8 cellular contexts compared by ENCODE assay signal in the genomic region with DNA sequence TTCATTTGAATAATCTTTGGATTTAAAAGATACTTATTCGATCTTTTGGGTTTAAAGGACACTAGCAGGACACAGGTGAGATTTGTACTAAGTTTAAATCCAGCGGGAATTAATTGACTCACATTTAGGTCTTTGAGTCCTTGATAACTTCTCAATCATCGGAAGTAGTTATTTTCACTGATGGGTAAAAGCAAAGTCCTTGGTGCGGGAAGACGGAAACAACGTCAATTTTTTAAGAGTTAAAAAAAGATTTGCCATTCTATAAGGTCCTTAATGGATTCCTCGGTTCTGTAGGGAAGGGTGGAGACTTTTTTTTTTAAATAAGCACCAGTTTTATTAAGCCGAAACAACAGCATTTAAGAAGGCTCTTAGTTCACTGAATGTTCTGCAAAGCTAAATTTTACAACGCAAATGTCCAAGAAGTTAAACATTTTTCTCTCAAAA. TPM values are rescaled to one million over a fixed set of nuclear protein-coding genes. Genes with fewer than 3 reads are reported as not detected.
DNase-seq lines count a peak whose midpoint lies in the region; ATAC-seq and TF ChIP-seq lines count a peak whose summit lies in the region.

No MANE protein-coding gene starts in this region.

- POLR2A ChIA-PET in AG04450 (lab: Yijun Ruan, JAX) = interaction anchor here (1.1 to 5.5 kb wide), 12 partner anchors 31 to 510 kb away, joined by 3 to 39 read pairs (median 6); no protein-coding TSS in a partner anchor

- H3K4me1 ChIP-seq in rectal smooth muscle tissue (ENCODE audit: control insufficient read depth, insufficient read depth, low read length) = no peaks in the 10 kb centered on the region

- no peak overlapping the region for H3K9ac ChIP-seq in rectal smooth muscle tissue (ENCODE audit: low read length)

- peak overlapping the region; percentile 81 for H3K4me3 ChIP-seq in AG04450 (ENCODE audit: low read depth, low read length)
- peak overlapping the region in 57 of 59 donors; percentile 15 to 91 (median 75) for H3K4me3 ChIP-seq in dorsolateral prefrontal cortex
- peak overlapping the region; percentile 32 for H3K4me3 ChIP-seq in rectal smooth muscle tissue (ENCODE audit: low read length)

- TF ChIP-seq CTCF in AG04450 (IDR thresholded peaks at IDR 0.05; ENCODE audit: low read depth, low read length) = no peak
- no peak for TF ChIP-seq CTCF in dorsolateral prefrontal cortex (IDR thresholded peaks at IDR 0.05 in 54 of 56, conservative IDR thresholded peaks at IDR 0.05 in 2 of 56; ENCODE audit: low read depth in 1 of 56, partially characterized antibody in 56 of 56)

- CTCF ChIA-PET in AG04450 (lab: Charles Lee) = interaction anchor here (1.1 to 1.9 kb wide), 3 partner anchors 31 to 511 kb away, joined by 3 to 12 read pairs (median 3); no protein-coding TSS in a partner anchor

- H3K36me3 ChIP-seq in KOPT-K1 (ENCODE audit: insufficient read depth, low read length) (peaks cover 30% of the 10 kb centered on the region), rectal smooth muscle tissue (ENCODE audit: control insufficient read depth, insufficient read depth, low read length) (peaks cover 2% of the 10 kb centered on the region)

- DNase-seq in AG04450 (ENCODE audit: low read depth, low spot score) = no peak
- DNase-seq in dorsolateral prefrontal cortex = no peak
- no peak for DNase-seq in NCI-H2171 treated with DMSO at 0.1 percent for 48 hours (lab: John Stamatoyannopoulos, UW)
- no peak for DNase-seq in stimulated activated CD4-positive, alpha-beta T cell treated with anti-CD3 and anti-CD28 coated beads, Interleukin-4, amount 100 ng/mL, for 4 hours

- H3K27ac ChIP-seq in AG04450 (ENCODE audit: low read depth, low read length) (peak overlapping the region; percentile 85), KOPT-K1 (ENCODE audit: low read depth, low read length, poor library complexity, severe bottlenecking) (peak overlapping the region; percentile 100), dorsolateral prefrontal cortex (peak overlapping the region in 53 of 59 donors; percentile 2 to 98 (median 72)), rectal smooth muscle tissue (ENCODE audit: low read depth, low read length) (peak overlapping the region; percentile 8)

- H3K9me3 ChIP-seq in AG04450 (ENCODE audit: control insufficient read depth, insufficient read depth, low read length) (no peaks in the 10 kb centered on the region; the same call in 1 of the 2 replicates), KOPT-K1 (ENCODE audit: insufficient read depth, low read length, poor library complexity, severe bottlenecking) (no peaks in the 10 kb centered on the region)

- peak; percentile 15 for ATAC-seq in GM19455 (IDR thresholded peaks at IDR 0.05; ENCODE audit: unreplicated experiment)
- ATAC-seq in GM19397 (IDR thresholded peaks at IDR 0.05; ENCODE audit: unreplicated experiment) = no peak

- H3K27me3 ChIP-seq in AG04450 (ENCODE audit: control insufficient read depth, insufficient read depth, low read length) (no peaks in the 10 kb centered on the region), dorsolateral prefrontal cortex (peaks cover 0 to 61% (median 9%) of the 10 kb centered on the region in 45 donors), rectal smooth muscle tissue (ENCODE audit: control insufficient read depth, insufficient read depth, low read length) (no peaks in the 10 kb centered on the region)

- intact Hi-C loops in dorsolateral prefrontal cortex (cut with DNase I) = loop anchor here (5.0 kb wide), 2 partner anchors 115 to 510 kb away; no protein-coding TSS in a partner anchor

RNA-seq across cellular contexts. Expression of a gene that starts 2.9 kb away (rescaled TPM):
- polyA plus RNA-seq in AG04450 (2011; rRNA removed) = 6,551 and 6,856 TPM in 2 replicates
- polyA minus RNA-seq in AG04450 (2011; rRNA and poly(A)+ RNA removed) = 2,637 and 2,670 TPM in 2 replicates
- total RNA-seq in dorsolateral prefrontal cortex = 1,000 to 10,000 TPM; 1,088 to 2,217 (median 1,674) TPM

Comparison
In these comparisons a context has a peak if more than half of its experiments do, and no peak if none do; other contexts are left out.
1. H3K27ac ChIP-seq: peak in every context shown above with its lines; median percentile 100 in KOPT-K1; 85 in AG04450; 72 in dorsolateral prefrontal cortex; 8 in rectal smooth muscle tissue.